In genomic region chr2:241673189-241673663, GRCh38 we compare ENCODE assay signal across 1 cellular context.
TF ChIP-seq lines count a peak whose summit lies in the region.

No MANE protein-coding gene starts in this region.

TF ChIP-seq in WTC11, 78 proteins besides CTCF, POLR2A, EP300 and RAD21 (continued from another document):
- TF ChIP-seq E2F1 (CRISPR knock-in tag; IDR thresholded peaks at IDR 0.05) (no peak), TEAD4 (CRISPR knock-in tag; IDR thresholded peaks at IDR 0.05) (no peak), ETV6 (CRISPR knock-in tag; IDR thresholded peaks at IDR 0.05) (no peak)
